14 cellular contexts compared by ENCODE assay signal in genomic region chr16:19411298-19411697, GRCh38. TPM values are rescaled to one million over a fixed set of nuclear protein-coding genes. Genes with fewer than 3 reads are reported as not detected.
DNase-seq lines count a peak whose midpoint lies in the region; ATAC-seq and TF ChIP-seq lines count a peak whose summit lies in the region.
"Had no signal": no experiment of that assay in that cellular context is flagged by ENCODE, and none has a peak within 500 bp of the region (broad histone marks: within the 10 kb centered on the region; RNA-seq: fewer than 3 reads in every experiment).

No MANE protein-coding gene starts in this region.

- 24 to 43% (median 33%) methylated on average over 3 of the region's 3 CpGs for WGBS in stomach, 5 donors

- TF ChIP-seq POLR2A in stomach (IDR thresholded peaks at IDR 0.05) = no peak

- no peaks in the 10 kb centered on the region for H3K36me3 ChIP-seq in left lung
- H3K36me3 ChIP-seq in stomach = no peaks in the 10 kb centered on the region

- peaks cover 1% of the 10 kb centered on the region for H3K36me3 Mint-ChIP-seq in activated CD8-positive, alpha-beta memory T cell treated with anti-CD3 and anti-CD28 coated beads, Interleukin-2, amount 10 ng/mL, durations not matched to agents 7 days and 5 days

- peak overlapping the region; percentile 94 for H3K27ac ChIP-seq in VCaP
- peak overlapping the region; percentile 78 to 83 for H3K27ac ChIP-seq in left lung
- peak overlapping the region in 4 of 5 donors; percentile 83 to 86 (median 84) for H3K27ac ChIP-seq in stomach
- H3K27ac ChIP-seq in RWPE1 = no peak overlapping the region
- H3K27ac ChIP-seq: dorsolateral prefrontal cortex, foreskin keratinocyte had no signal

- peaks cover 0 to 12% of the 10 kb centered on the region in 2 donors for H3K9me3 ChIP-seq in left lung
- peaks cover 4 to 14% (median 11%) of the 10 kb centered on the region in 4 donors for H3K9me3 ChIP-seq in stomach

- peaks cover 0 to 5% of the 10 kb centered on the region in 2 donors for H3K4me1 ChIP-seq in left lung
- H3K4me1 ChIP-seq in stomach = peaks cover 7 to 36% (median 24%) of the 10 kb centered on the region in 4 donors
- H3K4me1 ChIP-seq: foreskin keratinocyte had no signal

- peaks cover 47% of the 10 kb centered on the region for H3K27me3 Mint-ChIP-seq in activated CD8-positive, alpha-beta memory T cell treated with anti-CD3 and anti-CD28 coated beads, Interleukin-2, amount 10 ng/mL, durations not matched to agents 7 days and 5 days

- H3K4me1 Mint-ChIP-seq in activated CD8-positive, alpha-beta memory T cell treated with anti-CD3 and anti-CD28 coated beads, Interleukin-2, amount 10 ng/mL, durations not matched to agents 7 days and 5 days = peaks cover 5% of the 10 kb centered on the region

- H3K4me3 ChIP-seq in left lung (peak overlapping the region; percentile 49 to 50), stomach (peak overlapping the region; percentile 41 to 55 (median 48))

- POLR2A ChIA-PET in RWPE1 (lab: Yijun Ruan, JAX; ENCODE audit: low non-redundant PET) = no interaction called here

- H3K27me3 ChIP-seq in left lung (peaks cover 0 to 45% of the 10 kb centered on the region in 2 donors), stomach (peaks cover 7 to 60% (median 25%) of the 10 kb centered on the region in 3 donors)

- TF ChIP-seq EP300 in stomach (IDR thresholded peaks at IDR 0.05) = no peak

- CTCF ChIA-PET in activated CD8-positive, alpha-beta memory T cell treated with anti-CD3 and anti-CD28 coated beads, Interleukin-2, amount 10 ng/mL, durations not matched to agents 7 days and 5 days (lab: Charles Lee) = no interaction called here
- CTCF ChIA-PET in RWPE1 (lab: Yijun Ruan, JAX) = no interaction called here

- peak overlapping the region; percentile 36 for H3K4me3 Mint-ChIP-seq in activated CD8-positive, alpha-beta memory T cell treated with anti-CD3 and anti-CD28 coated beads, Interleukin-2, amount 10 ng/mL, durations not matched to agents 7 days and 5 days
- H3K4me3 Mint-ChIP-seq: activated CD4-positive, alpha-beta T cell treated with anti-CD3 and anti-CD28 coated beads for 36 hours; activated naive CD4-positive, alpha-beta T cell treated with anti-CD3 and anti-CD28 coated beads, Interleukin-2, amount 50 U/mL, for 24 hours had no signal

- ATAC-seq in activated CD8-positive, alpha-beta memory T cell treated with anti-CD3 and anti-CD28 coated beads, Interleukin-2, amount 10 ng/mL, durations not matched to agents 7 days and 5 days = no peak
- peak; percentile 22 for ATAC-seq in left lung
- no peak for ATAC-seq in GM21723 (IDR thresholded peaks at IDR 0.05; ENCODE audit: unreplicated experiment)
- ATAC-seq: activated CD4-positive, alpha-beta T cell treated with anti-CD3 and anti-CD28 coated beads for 36 hours had no signal

- H3K9me3 Mint-ChIP-seq in activated CD8-positive, alpha-beta memory T cell treated with anti-CD3 and anti-CD28 coated beads, Interleukin-2, amount 10 ng/mL, durations not matched to agents 7 days and 5 days (ENCODE audit: low read depth) = no peaks in the 10 kb centered on the region

- no peak overlapping the region for H3K27ac Mint-ChIP-seq in activated CD8-positive, alpha-beta memory T cell treated with anti-CD3 and anti-CD28 coated beads, Interleukin-2, amount 10 ng/mL, durations not matched to agents 7 days and 5 days
- H3K27ac Mint-ChIP-seq: activated CD4-positive, alpha-beta T cell treated with anti-CD3 and anti-CD28 coated beads for 36 hours; activated naive CD4-positive, alpha-beta T cell treated with anti-CD3 and anti-CD28 coated beads, Interleukin-2, amount 50 U/mL, for 24 hours had no signal

- in situ Hi-C loops in GM13977 (cut with MboI; ENCODE audit: low pct_unique_long_range_greater_than_20kb, low sequenced_read_pairs, unreplicated experiment) = no loop called here

- DNase-seq in activated CD8-positive, alpha-beta memory T cell treated with anti-CD3 and anti-CD28 coated beads, Interleukin-2, amount 10 ng/mL, durations not matched to agents 7 days and 5 days = no peak
- no peak for DNase-seq in activated CD8-positive, alpha-beta memory T cell treated with anti-CD3 and anti-CD28 coated beads, Interleukin-2, amount 50 U/mL, for 48 hours
- DNase-seq in left lung (no peak), stomach (no peak), RWPE1 (ENCODE audit: low spot score) (no peak), GM13977 (ENCODE audit: low spot score) (no peak)
- DNase-seq: foreskin keratinocyte, NCI-H446 treated with DMSO at 0.1 percent for 48 hours had no signal

- intact Hi-C loops in left lung (cut with DNase I) (no loop called here), stomach (cut with DNase I; ENCODE audit: low total_unique reads) (no loop called here)

- TF ChIP-seq CTCF in VCaP (conservative IDR thresholded peaks at IDR 0.05) (no peak), left lung (IDR thresholded peaks at IDR 0.05) (no peak), stomach (IDR thresholded peaks at IDR 0.05) (no peak), RWPE1 (conservative IDR thresholded peaks at IDR 0.05; ENCODE audit: low read depth) (no peak), GM13977 (IDR thresholded peaks at IDR 0.05; ENCODE audit: extremely low read depth, insufficient read depth, missing control alignments) (no peak)

RNA-seq across cellular contexts. Expression of gene TMC5, which starts 6.4 kb away (rescaled TPM):
- total RNA-seq in activated CD8-positive, alpha-beta memory T cell treated with anti-CD3 and anti-CD28 coated beads, Interleukin-2, amount 10 ng/mL, durations not matched to agents 7 days and 5 days = under 1 TPM in 1 of 2 experiments, not detected in 1; 0.09 TPM
- total RNA-seq in left lung (100 to 1,000 TPM in 1 of 2 donors, 10 to 100 TPM in 1; 78.8 to 105 TPM), stomach (10 to 100 TPM in 4 of 5 donors, 1 to 10 TPM in 1; 7.2 to 92.7 (median 54.3) TPM)
- polyA plus RNA-seq in stomach = 10 to 100 TPM; 16.0 to 28.0 (median 17.4) TPM
- total RNA-seq: activated CD4-positive, alpha-beta T cell treated with anti-CD3 and anti-CD28 coated beads for 36 hours; SK-MEL-5 had no signal

Comparison
In these comparisons a context has a peak if more than half of its experiments do, and no peak if none do; other contexts are left out.
1. RNA of gene TMC5, which starts 6.4 kb away (total RNA-seq): 78.8 to 105 TPM in left lung and 7.2 to 92.7 TPM in stomach; 0.09 TPM in activated CD8-positive, alpha-beta memory T cell treated with anti-CD3 and anti-CD28 coated beads, Interleukin-2, amount 10 ng/mL, durations not matched to agents 7 days and 5 days; every median in the first group is over 4 times any median in the second.